ENCODE assay signal across 10 cellular contexts in the genomic region with DNA sequence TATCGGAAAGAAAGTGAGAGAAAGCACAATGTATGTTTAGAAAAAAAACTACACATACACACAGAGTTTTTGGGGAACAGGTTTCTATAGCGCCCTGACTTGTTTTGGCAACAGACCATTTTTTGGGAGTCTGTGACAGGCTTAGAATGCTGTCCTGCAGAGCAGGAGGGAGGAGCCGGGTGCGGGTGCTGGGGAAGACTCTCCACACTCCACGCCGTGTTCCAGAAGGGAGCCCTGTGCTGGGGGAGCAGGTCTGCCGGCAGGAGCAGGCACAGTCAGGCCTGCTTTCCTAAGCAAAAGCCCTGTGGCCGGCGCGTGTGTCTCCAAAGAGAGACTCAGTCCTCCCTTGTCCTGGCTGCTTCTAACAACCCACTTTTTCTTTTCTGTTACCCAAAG. TPM values are rescaled to one million over a fixed set of nuclear protein-coding genes. Genes with fewer than 3 reads are reported as not detected.
A peak's percentile ranks its signal among the peaks of the same experiment; 100 is the strongest.
DNase-seq lines count a peak whose midpoint lies in the region; ATAC-seq and TF ChIP-seq lines count a peak whose summit lies in the region.
"Had no signal": no experiment of that assay in that cellular context is flagged by ENCODE, and none has a peak within 500 bp of the region (broad histone marks: within the 10 kb centered on the region; RNA-seq: fewer than 3 reads in every experiment).

No MANE protein-coding gene starts in this region.

- H3K27me3 Mint-ChIP-seq in MCF 10A (ENCODE audit: insufficient read depth, unreplicated experiment), result no peaks in the 10 kb centered on the region

- 23% methylated on average over 10 of the region's 10 CpGs for WGBS in right cardiac atrium
- WGBS in psoas muscle, 3 donors, result 18 to 30% (median 21%) methylated on average over 10 of the region's 10 CpGs

- peaks cover 57% of the 10 kb centered on the region for H3K4me1 Mint-ChIP-seq in MCF 10A (ENCODE audit: insufficient read depth, unreplicated experiment)

- H3K4me3 ChIP-seq in BLaER1 (peak overlapping the region; percentile 57), right cardiac atrium (ENCODE audit: low read length) (peak overlapping the region; percentile 14), psoas muscle (peak overlapping the region; percentile 56)

- intact Hi-C loops in MCF 10A (cut with micrococcal nuclease) (loop anchor here (5.0 kb wide), 1 partner anchor 46 kb away; no protein-coding TSS in a partner anchor), right cardiac atrium (cut with DNase I) (loop anchor here in 1 of 4 donors (2.0 kb wide), 1 partner anchor 26 kb away; a partner anchor contains a TSS), psoas muscle (cut with DNase I) (loop anchor here in 1 of 2 donors (10.0 kb wide), 1 partner anchor 1722 kb away; no protein-coding TSS in a partner anchor)

- H3K4me2 ChIP-seq in BLaER1, result peak overlapping the region; percentile 100
- H3K4me2 ChIP-seq: KMS-11 had no signal

- H3K9me3 Mint-ChIP-seq in MCF 10A (ENCODE audit: unreplicated experiment), result no peaks in the 10 kb centered on the region

- H3K36me3 Mint-ChIP-seq in MCF 10A (ENCODE audit: insufficient read depth, unreplicated experiment), result peaks cover 28% of the 10 kb centered on the region

- peak overlapping the region; percentile 99 for H3K27ac Mint-ChIP-seq in MCF 10A (ENCODE audit: low read depth, unreplicated experiment)

- no peak for TF ChIP-seq CTCF in MCF 10A (IDR thresholded peaks at IDR 0.05; ENCODE audit: unreplicated experiment)
- TF ChIP-seq CTCF in psoas muscle (IDR thresholded peaks at IDR 0.05), result no peak

- no peaks in the 10 kb centered on the region for H3K27me3 ChIP-seq in BLaER1
- H3K27me3 ChIP-seq in right cardiac atrium (ENCODE audit: control insufficient read depth, insufficient read depth), result no peaks in the 10 kb centered on the region
- H3K27me3 ChIP-seq in psoas muscle (ENCODE audit: insufficient read depth in 3 of 3, low read length in 2 of 3), result no peaks in the 10 kb centered on the region

- ATAC-seq in right cardiac atrium (peak; percentile 38 to 40), psoas muscle (peak; percentile 52 to 66 (median 58))

- H3K4me3 Mint-ChIP-seq in MCF 10A (ENCODE audit: unreplicated experiment), result peak overlapping the region; percentile 73

- peak overlapping the region; percentile 87 for H3K9ac ChIP-seq in BLaER1
- H3K9ac ChIP-seq: KMS-11 had no signal

- H3K36me3 ChIP-seq in BLaER1 (peaks cover 85% of the 10 kb centered on the region), psoas muscle (ENCODE audit: insufficient read depth in 1 of 2, low read depth in 1 of 2) (no peaks in the 10 kb centered on the region)

- H3K9me3 ChIP-seq in BLaER1, result no peaks in the 10 kb centered on the region
- no peaks in the 10 kb centered on the region for H3K9me3 ChIP-seq in right cardiac atrium (ENCODE audit: control insufficient read depth, low read length)
- no peaks in the 10 kb centered on the region for H3K9me3 ChIP-seq in psoas muscle

- H3K27ac ChIP-seq in BLaER1 (peak overlapping the region; percentile 96), right cardiac atrium (ENCODE audit: low read length) (peak overlapping the region; percentile 95), psoas muscle (peak overlapping the region; percentile 84)
- H3K27ac ChIP-seq: KMS-11 had no signal

- peaks cover 21% of the 10 kb centered on the region for H4K20me1 ChIP-seq in BLaER1

- DNase-seq in MCF 10A (ENCODE audit: unreplicated experiment) (no peak), right cardiac atrium (peak; percentile 75 to 88 (median 86)), psoas muscle (peak; percentile 64 to 81), EL (no peak), 8988T (no peak), NOMO-1 treated with dmso at 0.1 percent for 144 hours (lab: John Stamatoyannopoulos, UW; ENCODE audit: unreplicated experiment) (no peak)
- DNase-seq in activated CD4-positive, alpha-beta T cell treated with anti-CD3 and anti-CD28 coated beads for 48 hours, result no peak
- DNase-seq: cortex of kidney had no signal

- POLR2A ChIA-PET in MCF 10A (lab: Yijun Ruan, JAX), result interaction anchor here (0.6 to 21.3 kb wide), 19 partner anchors 11 to 149 kb away, joined by 3 to 480 read pairs (median 4); a partner anchor contains a TSS

- BruUV-seq in MCF 10A (replicated peaks; lab: Mats Ljungman, UMichigan), result TSS peak; percentile 47

- H3K4me1 ChIP-seq in BLaER1 (peaks cover 100% of the 10 kb centered on the region), right cardiac atrium (ENCODE audit: control insufficient read depth, insufficient read depth, low read length) (peaks cover 34% of the 10 kb centered on the region), psoas muscle (peaks cover 79% of the 10 kb centered on the region)

- CTCF ChIA-PET in MCF 10A (lab: Yijun Ruan, JAX), result interaction anchor here (0.7 to 20.5 kb wide), 7 partner anchors 12 to 611 kb away, joined by 3 to 290 read pairs (median 4); no protein-coding TSS in a partner anchor

RNA-seq across cellular contexts. Expression of a gene that starts 26.5 kb away (rescaled TPM):
- 31.1 and 40.7 TPM in 2 replicates for total RNA-seq in MCF 10A (2022)
- 100 to 1,000 TPM; 117 to 248 (median 134) TPM for total RNA-seq in right cardiac atrium
- polyA plus RNA-seq in right cardiac atrium, result 212 TPM
- 10 to 100 TPM; 23.0 to 40.2 (median 30.6) TPM for total RNA-seq in psoas muscle
- 10 to 100 TPM; 26.1 to 90.9 (median 45.4) TPM for polyA plus RNA-seq in psoas muscle

Comparison
In these comparisons a context has a peak if more than half of its experiments do, and no peak if none do; other contexts are left out.
1. DNase-seq: peak in right cardiac atrium (3 of 3) and psoas muscle (2 of 2); none in MCF 10A (single experiment), EL (single experiment), activated CD4-positive, alpha-beta T cell treated with anti-CD3 and anti-CD28 coated beads for 48 hours (single experiment), 8988T (single experiment) and NOMO-1 treated with dmso at 0.1 percent for 144 hours (single experiment).
2. Peak in every context shown above with its lines, with median percentiles within 50 percentile points of each other: H3K27ac ChIP-seq and H3K4me3 ChIP-seq.